ENCODE assay signal across 1 cellular context in genomic region chr20:63843778-63844177, GRCh38.
TF ChIP-seq lines count a peak whose summit lies in the region.

No MANE protein-coding gene starts in this region.

TF ChIP-seq in HEK293, 187 proteins besides CTCF, POLR2A, EP300 and RAD21 (continued from another document):
- TF ChIP-seq ZIC2 (tag by site-specific recombination; IDR thresholded peaks at IDR 0.05) (peak; percentile 78), ZFHX2 (tag by site-specific recombination; conservative IDR thresholded peaks at IDR 0.05) (peak; percentile 61), ZNF223 (tag by site-specific recombination; IDR thresholded peaks at IDR 0.05) (no peak), GLIS1 (tag by site-specific recombination; IDR thresholded peaks at IDR 0.05) (0 out of 2 replicates have a peak, but pooled peaks have one; percentile 32), KLF10 (tag by site-specific recombination; IDR thresholded peaks at IDR 0.05) (no peak), ZNF768 (tag by site-specific recombination; IDR thresholded peaks at IDR 0.05) (no peak), ZNF302 (tag by site-specific recombination; IDR thresholded peaks at IDR 0.05; ENCODE audit: low read depth) (no peak), TSHZ1 (tag by site-specific recombination; IDR thresholded peaks at IDR 0.05; ENCODE audit: borderline replicate concordance) (no peak), ZNF350 (tag by site-specific recombination; IDR thresholded peaks at IDR 0.05) (no peak), KLF1 (tag by site-specific recombination; IDR thresholded peaks at IDR 0.05) (peak; percentile 57)
